ENCODE assay signal across 28 cellular contexts in genomic region chr9:115295749-115296148, GRCh38.
"Had no signal": no experiment of that assay in that cellular context is flagged by ENCODE, and none has a peak within 500 bp of the region (broad histone marks: within the 10 kb centered on the region; RNA-seq: fewer than 3 reads in every experiment).

No MANE protein-coding gene starts in this region.

- H3K27ac ChIP-seq: heart left ventricle, left ventricle myocardium inferior, pancreas, prostate gland, sigmoid colon, stomach, testis, thyroid gland, transverse colon, upper lobe of left lung, vagina had no signal

- H3K4me3 ChIP-seq: heart left ventricle, left ventricle myocardium inferior, lung, pancreas, prostate gland, sigmoid colon, smooth muscle cell, stomach, testis, thyroid gland, transverse colon, upper lobe of left lung, vagina had no signal

- H3K36me3 ChIP-seq: heart left ventricle, left ventricle myocardium inferior, pancreas, prostate gland, sigmoid colon, stomach, thyroid gland, transverse colon, upper lobe of left lung, vagina had no signal

- H3K27me3 ChIP-seq: heart left ventricle, pancreas, sigmoid colon, stomach, testis, thyroid gland, transverse colon, upper lobe of left lung, vagina had no signal

- DNase-seq: heart left ventricle; islet precursor cell; kidney glomerular epithelial cell; left cardiac atrium; left ventricle myocardium inferior; mesendoderm; naive thymus-derived CD4-positive, alpha-beta T cell; pancreas; posterior cingulate gyrus; retina; right cardiac atrium; sigmoid colon; stimulated activated CD4-positive, alpha-beta T cell treated with anti-CD3 and anti-CD28 coated beads, Interleukin-1b, Interleukin-23, amount 100 ng/mL, for 48 hours; stimulated activated CD4-positive, alpha-beta T cell treated with anti-CD3 and anti-CD28 coated beads, Interleukin-2, amount 100 ng/mL, for 48 hours; stimulated activated CD4-positive, alpha-beta T cell treated with anti-CD3 and anti-CD28 coated beads, Interleukin-4, amount 100 ng/mL, for 4 hours; stimulated activated CD8-positive, alpha-beta memory T cell treated with anti-CD3 and anti-CD28 coated beads, Interleukin-4, amount 100 ng/mL, for 48 hours; stimulated activated naive B cell treated with anti-CD40 and anti-IgM and Interleukin-4, amounts not matched to agents 10 μg/mL and 1 μg/mL and 100 μg/mL, for 72 hours; stimulated activated naive CD8-positive, alpha-beta T cell treated with anti-CD3 and anti-CD28 coated beads, Interleukin-15, Interleukin-2, amounts not matched to agents 100 U/mL and 50 U/mL, for 24 hours; stomach; testis; thyroid gland; transverse colon; upper lobe of left lung had no signal

- H3K4me1 ChIP-seq: prostate gland, thyroid gland had no signal

- H3K9me3 ChIP-seq: heart left ventricle, left ventricle myocardium inferior, pancreas, prostate gland, sigmoid colon, stomach, testis, thyroid gland, transverse colon, upper lobe of left lung, vagina had no signal

- ATAC-seq: heart left ventricle; left cardiac atrium; naive thymus-derived CD4-positive, alpha-beta T cell; natural killer cell treated with Interleukin-12 subunit alpha and Interleukin-12 subunit beta and Interleukin-15 and Interleukin-18, amount 100 ng/mL, for 72 hours; pancreas; right cardiac atrium; stimulated activated naive B cell treated with anti-CD40 and anti-IgM and Interleukin-4, amounts not matched to agents 10 μg/mL and 1 μg/mL and 100 μg/mL, for 72 hours; stimulated activated naive CD8-positive, alpha-beta T cell treated with anti-CD3 and anti-CD28 coated beads, Interleukin-15, Interleukin-2, amounts not matched to agents 100 U/mL and 50 U/mL, for 24 hours had no signal
